Comparison of ENCODE assay signal across 23 cellular contexts in genomic region chr22:19710020-19710768, GRCh38. TPM values are rescaled to one million over a fixed set of nuclear protein-coding genes. Genes with fewer than 3 reads are reported as not detected.
DNase-seq lines count a peak whose midpoint lies in the region; ATAC-seq, FAIRE-seq and TF ChIP-seq lines count a peak whose summit lies in the region.
"Had no signal": no experiment of that assay in that cellular context is flagged by ENCODE, and none has a peak within 500 bp of the region (broad histone marks: within the 10 kb centered on the region; RNA-seq: fewer than 3 reads in every experiment).

No MANE protein-coding gene starts in this region.

- no peak overlapping the region for H3K27ac ChIP-seq in H1 (ENCODE audit: low read depth, low read length)
- no peak overlapping the region for H3K27ac ChIP-seq in osteoblast (ENCODE audit: low read depth, low read length)
- H3K27ac ChIP-seq: HL-60 had no signal

- H2BK120ac ChIP-seq in H1 (replicated peaks; ENCODE audit: low read depth, low read length): no peak overlapping the region

- H3K36me3 ChIP-seq in H1 (ENCODE audit: control insufficient read depth in 2 of 4, insufficient read depth in 4 of 4, low read length in 3 of 4): no peaks in the 10 kb centered on the region
- no peaks in the 10 kb centered on the region for H3K36me3 ChIP-seq in osteoblast (ENCODE audit: insufficient read depth, low read length)

- no peak overlapping the region for H2AK5ac ChIP-seq in H1 (ENCODE audit: low read depth, low read length)

- TF ChIP-seq POLR2A in H1 (IDR thresholded peaks at IDR 0.05; ENCODE audit: control extremely low read depth in 1 of 2, low read depth in 2 of 2, low read length in 2 of 2): no peak

- CTCF ChIA-PET in H1 (lab: Charles Lee; ENCODE audit: partially characterized antibody): interaction anchor here (0.8 to 5.3 kb wide), 11 partner anchors 10 to 248 kb away, joined by 3 to 50 read pairs (median 4); partner anchors contain the start of gene GP1BB

- H3K14ac ChIP-seq in H1 (ENCODE audit: insufficient read length): no peak overlapping the region

- H3K23ac ChIP-seq in H1 (ENCODE audit: insufficient read length): no peak overlapping the region

- H2AFZ ChIP-seq in H1 (ENCODE audit: low read length) (no peak overlapping the region), osteoblast (ENCODE audit: low read length) (no peak overlapping the region)

- H3K9me3 ChIP-seq in H1 (ENCODE audit: insufficient read depth in 2 of 2, low read depth in 1 of 2, low read length in 1 of 2) (no peaks in the 10 kb centered on the region), osteoblast (ENCODE audit: low read depth, low read length) (no peaks in the 10 kb centered on the region)

- no peak overlapping the region for H4K5ac ChIP-seq in H1 (ENCODE audit: insufficient read length, low read depth, low read length)

- H3K9ac ChIP-seq in H1 (replicated peaks in 1 of 4; ENCODE audit: extremely low read depth in 1 of 4, low read depth in 3 of 4, low read length in 3 of 4): no peak overlapping the region

- 0 out of 2 replicates have a peak overlapping the region, but pooled peaks have one; percentile 39 for H2BK12ac ChIP-seq in H1 (ENCODE audit: low read depth, low read length)

- no peak overlapping the region for H3K56ac ChIP-seq in H1 (replicated peaks; ENCODE audit: insufficient read length, low read depth, low read length)

- H3K79me1 ChIP-seq in H1 (ENCODE audit: low read depth, low read length): no peaks in the 10 kb centered on the region; the same call in 1 of the 2 replicates

- 86% methylated on average over 19 of the region's 19 CpGs; no CpG with 5 or more reads in 1 of the 2 experiments for WGBS in H1 (ENCODE audit: extremely low coverage in 1 of 2, insufficient coverage in 1 of 2, insufficient read length in 1 of 2, insufficient replicate concordance in 2 of 2, low coverage in 1 of 2, low lambda C conversion rate in 2 of 2, missing lambda C conversion rate in 1 of 2), 2 experiments

- H3K4me2 ChIP-seq in H1 (ENCODE audit: insufficient read depth in 1 of 2, low read depth in 2 of 2, low read length in 2 of 2) (no peak overlapping the region), osteoblast (ENCODE audit: insufficient read depth, low read length) (no peak overlapping the region)

- peaks cover 0 to 25% (median 23%) of the 10 kb centered on the region in 4 experiments; a peak in 6 of 7 replicates for H3K27me3 ChIP-seq in H1 (replicated peaks in 1 of 4; ENCODE audit: control insufficient read depth in 3 of 4, extremely low read depth in 1 of 4, insufficient read depth in 3 of 4, low read length in 3 of 4)
- H3K27me3 ChIP-seq in osteoblast (ENCODE audit: insufficient read depth, low read length): peaks cover 14% of the 10 kb centered on the region

- no peak overlapping the region for H2BK5ac ChIP-seq in H1 (ENCODE audit: low read depth, low read length)

- no peak for FAIRE-seq in H1 (lab: Jason Lieb, UNC)
- FAIRE-seq: GM12891, GM18507 had no signal

- no peak for TF ChIP-seq EP300 in H1 (IDR thresholded peaks at IDR 0.05; ENCODE audit: borderline replicate concordance in 1 of 2, low read depth in 2 of 2, low read length in 2 of 2)

- H4K8ac ChIP-seq in H1 (ENCODE audit: extremely low read depth, insufficient read depth, low read length): peak overlapping the region; percentile 22; the same call in 1 of the 2 replicates

- POLR2A ChIA-PET in H1 (lab: Charles Lee; ENCODE audit: partially characterized antibody): interaction anchor here (1.1 kb wide), 1 partner anchor 22 kb away, joined by 3 read pairs; no protein-coding TSS in a partner anchor

- ATAC-seq in Right ventricle myocardium superior (ENCODE audit: poor library complexity): no peak
- no peak for ATAC-seq in Right ventricle myocardium inferior
- no peak for ATAC-seq in HG03439 (IDR thresholded peaks at IDR 0.05; ENCODE audit: unreplicated experiment)
- ATAC-seq in HG02642 (IDR thresholded peaks at IDR 0.05; ENCODE audit: poor library complexity, unreplicated experiment): no peak

- H4K20me1 ChIP-seq in H1 (replicated peaks in 1 of 2; ENCODE audit: control insufficient read depth in 1 of 2, insufficient read depth in 2 of 2, low read length in 2 of 2) (peaks cover 0 to 2% of the 10 kb centered on the region in 2 experiments), osteoblast (ENCODE audit: insufficient read depth, low read length) (no peaks in the 10 kb centered on the region)

- peak overlapping the region; percentile 60 for H4K91ac ChIP-seq in H1 (replicated peaks; ENCODE audit: insufficient read length, low read length)

- DNase-seq in Right ventricle myocardium superior (peak; percentile 35), Right ventricle myocardium inferior (ENCODE audit: missing footprints) (no peak), H1 (ENCODE audit: low read depth in 1 of 2, low spot score in 2 of 2) (no peak), osteoblast (ENCODE audit: insufficient read length, low spot score, missing footprints) (peak; percentile 46), RKO (ENCODE audit: low spot score) (no peak), medulla oblongata (ENCODE audit: extremely low spot score) (no peak)
- DNase-seq: CD8-positive, alpha-beta memory T cell; DMS53; EL; Karpas-422; NCI-H1417 treated with DMSO at 0.1 percent for 48 hours; NCI-H187 treated with DMSO at 0.1 percent for 48 hours; NCI-H226; NCI-H524 treated with DMSO at 0.1 percent for 48 hours had no signal

- H3K4ac ChIP-seq in H1 (replicated peaks; ENCODE audit: insufficient read length, low read depth, low read length): peak overlapping the region; percentile 32

- H3K79me2 ChIP-seq in H1 (ENCODE audit: control insufficient read depth in 1 of 2, insufficient read depth in 2 of 2, low read length in 2 of 2) (no peaks in the 10 kb centered on the region), osteoblast (ENCODE audit: insufficient read depth, low read length) (no peaks in the 10 kb centered on the region)

- TF ChIP-seq CTCF in H1 (IDR thresholded peaks at IDR 0.05; ENCODE audit: control extremely low read depth in 1 of 3, insufficient read depth in 1 of 3, low read depth in 1 of 3, low read length in 3 of 3) (no peak), osteoblast (IDR thresholded peaks at IDR 0.05; ENCODE audit: extremely low read depth, low read depth, low read length) (no peak)

- TF ChIP-seq RAD21 in H1 (IDR thresholded peaks at IDR 0.05 in 1 of 2, conservative IDR thresholded peaks at IDR 0.05 in 1 of 2; ENCODE audit: low read depth in 2 of 2, low read length in 2 of 2): no peak

- no peak overlapping the region for H2BK20ac ChIP-seq in H1 (ENCODE audit: low read length)

- intact Hi-C loops in Right ventricle myocardium superior (cut with DNase I) (no loop called here), Right ventricle myocardium inferior (cut with DNase I) (no loop called here)

- peaks cover 6% of the 10 kb centered on the region; the same call in 1 of the 2 replicates for H3K23me2 ChIP-seq in H1 (ENCODE audit: low read depth, low read length)

- no peak overlapping the region for H3K4me3 ChIP-seq in H1 (ENCODE audit: extremely low read depth in 1 of 4, insufficient read depth in 2 of 4, low read depth in 3 of 4, low read length in 4 of 4)
- H3K4me3 ChIP-seq in osteoblast (ENCODE audit: insufficient read depth, low read length): no peak overlapping the region

- H3K4me1 ChIP-seq in H1 (replicated peaks in 1 of 4; ENCODE audit: control insufficient read depth in 3 of 4, insufficient read depth in 4 of 4, low read length in 3 of 4): peaks cover 0 to 16% (median 10%) of the 10 kb centered on the region in 4 experiments; a peak in 6 of 7 replicates
- no peaks in the 10 kb centered on the region for H3K4me1 ChIP-seq in osteoblast (ENCODE audit: insufficient read depth, low read length)

- H3K18ac ChIP-seq in H1 (ENCODE audit: extremely low read depth, low read length): no peak overlapping the region; the same call in 1 of the 2 replicates

- H2BK15ac ChIP-seq in H1 (ENCODE audit: low read length): peak overlapping the region; percentile 83; the same call in 1 of the 2 replicates

TF ChIP-seq in H1, 55 proteins besides CTCF, POLR2A, EP300 and RAD21 (continues in another document):
- TF ChIP-seq NRF1 (IDR thresholded peaks at IDR 0.05; ENCODE audit: low read depth, low read length): no peak

RNA-seq across cellular contexts. Expression of gene SEPTIN5, which starts 4.1 kb away (rescaled TPM):
- total RNA-seq in Right ventricle myocardium superior: 123 TPM
- total RNA-seq in Right ventricle myocardium inferior: 120 TPM
- total RNA-seq in H1 (2021; fragmentation: NEBNext Ultra II Directional; extraction: Animal tissue kit (Norgen Biotek cat#: 25700)): 7.8 and 8.6 TPM in 2 replicates
- polyA plus RNA-seq in H1 (2011; rRNA removed): 6.0 and 9.1 TPM in 2 replicates
- 6.7 TPM for polyA plus RNA-seq in H1 (2011; cell fraction: cytosol; rRNA removed)
- polyA plus RNA-seq in H1 (2011; cell fraction: nucleus; rRNA removed): 18.5 TPM
- polyA plus RNA-seq in H1 (2012, experiment 1 of 2): 5.8 to 13.4 TPM (median 10.9 TPM) in 4 replicates
- polyA plus RNA-seq in H1 (2012, experiment 2 of 2): 8.4 TPM
- polyA plus RNA-seq in H1 (2013, experiment 1 of 2): 9.7 TPM
- polyA plus RNA-seq in H1 (2013, experiment 2 of 2): 9.0 TPM
- 7.3 and 8.0 TPM in 2 replicates for polyA minus RNA-seq in H1 (2011; rRNA and poly(A)+ RNA removed)
- polyA minus RNA-seq in H1 (2011; cell fraction: cytosol; rRNA and poly(A)+ RNA removed): 2.3 TPM
- 8.8 TPM for polyA minus RNA-seq in H1 (2011; cell fraction: nucleus; rRNA and poly(A)+ RNA removed)
- 11.2 and 14.5 TPM in 2 replicates for total RNA-seq in osteoblast
- polyA plus RNA-seq: CD8-positive, alpha-beta memory T cell had no signal

RNA-seq across cellular contexts. Expression of gene GP1BB, which starts 13.1 kb away (rescaled TPM):
- not detected for total RNA-seq in Right ventricle myocardium superior
- total RNA-seq in Right ventricle myocardium inferior: not detected
- not detected in 2 replicates for total RNA-seq in H1 (2021; fragmentation: NEBNext Ultra II Directional; extraction: Animal tissue kit (Norgen Biotek cat#: 25700))
- 0.36 and 0.66 TPM in 2 replicates for polyA plus RNA-seq in H1 (2011; rRNA removed)
- 0.27 TPM for polyA plus RNA-seq in H1 (2011; cell fraction: cytosol; rRNA removed)
- 2.4 TPM for polyA plus RNA-seq in H1 (2011; cell fraction: nucleus; rRNA removed)
- polyA plus RNA-seq in H1 (2012, experiment 1 of 2): 0.38 to 0.69 TPM (median 0.55 TPM) in 3 of 4 replicates, not detected in the other
- not detected for polyA plus RNA-seq in H1 (2012, experiment 2 of 2)
- polyA plus RNA-seq in H1 (2013, experiment 1 of 2): 0.36 TPM
- polyA plus RNA-seq in H1 (2013, experiment 2 of 2): 0.83 TPM
- polyA minus RNA-seq in H1 (2011; rRNA and poly(A)+ RNA removed): not detected in 2 replicates
- polyA minus RNA-seq in H1 (2011; cell fraction: cytosol; rRNA and poly(A)+ RNA removed): not detected
- 0.60 TPM for polyA minus RNA-seq in H1 (2011; cell fraction: nucleus; rRNA and poly(A)+ RNA removed)
- 0.88 and 1.8 TPM in 2 replicates for total RNA-seq in osteoblast
- total RNA-seq: CD8-positive, alpha-beta memory T cell; HT1080 had no signal
- polyA plus RNA-seq: CD8-positive, alpha-beta memory T cell had no signal

RNA-seq across cellular contexts. Expression of gene TBX1, which starts 50.4 kb away (rescaled TPM):
- total RNA-seq in Right ventricle myocardium superior (3.2 TPM), Right ventricle myocardium inferior (3.6 TPM), osteoblast (under 0.01 TPM in 1 of 2 replicates, not detected in the other)
- total RNA-seq in H1 (2021; fragmentation: NEBNext Ultra II Directional; extraction: Animal tissue kit (Norgen Biotek cat#: 25700)): 0.28 and 0.38 TPM in 2 replicates
- not detected in 2 replicates for polyA plus RNA-seq in H1 (2011; rRNA removed)
- not detected for polyA plus RNA-seq in H1 (2011; cell fraction: cytosol; rRNA removed)
- not detected for polyA plus RNA-seq in H1 (2011; cell fraction: nucleus; rRNA removed)
- polyA plus RNA-seq in H1 (2012, experiment 1 of 2): not detected in 4 replicates
- 0.10 TPM for polyA plus RNA-seq in H1 (2012, experiment 2 of 2)
- polyA plus RNA-seq in H1 (2013, experiment 1 of 2): 0.14 TPM
- 0.09 TPM for polyA plus RNA-seq in H1 (2013, experiment 2 of 2)
- polyA minus RNA-seq in H1 (2011; rRNA and poly(A)+ RNA removed): not detected in 2 replicates
- polyA minus RNA-seq in H1 (2011; cell fraction: cytosol; rRNA and poly(A)+ RNA removed): not detected
- not detected for polyA minus RNA-seq in H1 (2011; cell fraction: nucleus; rRNA and poly(A)+ RNA removed)
- total RNA-seq: CD8-positive, alpha-beta memory T cell; H4; MCF 10A had no signal
- polyA plus RNA-seq: BJ; CD8-positive, alpha-beta memory T cell had no signal

Comparison
In these comparisons a context has a peak if more than half of its experiments do, and no peak if none do; other contexts are left out.
1. DNase-seq: peak in Right ventricle myocardium superior (single experiment) and osteoblast (single experiment); none in Right ventricle myocardium inferior (single experiment), H1 (0 of 2), RKO (single experiment) and medulla oblongata (single experiment).